ENCODE assay signal across 8 cellular contexts in genomic region chr11:8813658-8814057, GRCh38.
DNase-seq lines count a peak whose midpoint lies in the region; ATAC-seq and TF ChIP-seq lines count a peak whose summit lies in the region.

No MANE protein-coding gene starts in this region.

- H3K9me1 ChIP-seq in IMR-90 (ENCODE audit: insufficient read depth, low read length) = peaks cover 24% of the 10 kb centered on the region

- peak overlapping the region; percentile 3 to 65 (median 45); a peak in 20 of 22 replicates for H3K4me2 ChIP-seq in BLaER1 treated with 17β-estradiol and CSF1 and Interleukin-3, amounts not matched to agents 10 nM and 100 nM
- no peak overlapping the region for H3K4me2 ChIP-seq in IMR-90 (ENCODE audit: low read depth, low read length)
- peak overlapping the region; percentile 54 for H3K4me2 ChIP-seq in PC-9
- H3K4me2 ChIP-seq in trophoblast cell (ENCODE audit: low read length) = no peak overlapping the region

- WGBS in IMR-90 (ENCODE audit: extremely low coverage in 2 of 2, insufficient read length in 1 of 2), 2 experiments = no CpG with 5 or more reads among the region's 1 CpG
- WGBS in trophoblast cell (ENCODE audit: extremely low coverage, insufficient coverage, insufficient read length) = no CpG with 5 or more reads among the region's 1 CpG

- CTCF ChIA-PET in IMR-90 (lab: Yijun Ruan, JAX) = interaction anchor here (3.3 kb wide), 1 partner anchor 13 kb away, joined by 16 read pairs; no protein-coding TSS in a partner anchor
- CTCF ChIA-PET in PC-9 (lab: Charles Lee) = no interaction called here
- CTCF ChIA-PET in activated naive CD4-positive, alpha-beta T cell treated with anti-CD3 and anti-CD28 coated beads, Interleukin-2, amount 10 ng/mL, durations not matched to agents 7 days and 5 days (lab: Charles Lee) = interaction anchor here (1.1 to 1.8 kb wide), 7 partner anchors 13 to 324 kb away, joined by 3 to 7 read pairs (median 3); no protein-coding TSS in a partner anchor

- peaks cover 11% of the 10 kb centered on the region for H3K4me1 Mint-ChIP-seq in activated naive CD4-positive, alpha-beta T cell treated with anti-CD3 and anti-CD28 coated beads, Interleukin-2, amount 10 ng/mL, durations not matched to agents 7 days and 5 days

- H4K12ac ChIP-seq in trophoblast cell (ENCODE audit: low read depth, low read length) = no peak overlapping the region

- peak overlapping the region; percentile 87 for H4K91ac ChIP-seq in IMR-90 (ENCODE audit: insufficient read depth, low read depth, low read length)
- peak overlapping the region; percentile 32 for H4K91ac ChIP-seq in trophoblast cell (ENCODE audit: low read depth, low read length)

- POLR2A ChIA-PET in IMR-90 (lab: Charles Lee; ENCODE audit: unreplicated experiment) = interaction anchor here (0.6 to 1.0 kb wide), 3 partner anchors 13 to 125 kb away, joined by 3 to 7 read pairs (median 5); no protein-coding TSS in a partner anchor
- POLR2A ChIA-PET in PC-9 (lab: Charles Lee; ENCODE audit: unreplicated experiment) = interaction anchor here (0.6 to 0.7 kb wide), 2 partner anchors 46 to 760 kb away, joined by 3 to 5 read pairs; no protein-coding TSS in a partner anchor

- H2BK5ac ChIP-seq in IMR-90 (ENCODE audit: low read depth, low read length, poor library complexity, severe bottlenecking) (peak overlapping the region; percentile 77), trophoblast cell (ENCODE audit: low read depth, low read length, poor library complexity) (peak overlapping the region; percentile 68)

- peak overlapping the region; percentile 77 for H2BK120ac ChIP-seq in IMR-90 (ENCODE audit: low read depth, low read length)
- peak overlapping the region; percentile 68 for H2BK120ac ChIP-seq in trophoblast cell (ENCODE audit: insufficient read depth, low read length, poor library complexity)

- peaks cover 28% of the 10 kb centered on the region for H3F3A ChIP-seq in PC-9 (ENCODE audit: insufficient read depth, low read depth)

- DNase-seq in IMR-90 (peak; percentile 89), PC-9 (peak; percentile 49 to 63), Right ventricle myocardium superior (peak; percentile 77), trophoblast cell (peak; percentile 67 to 79)
- peak; percentile 61 for DNase-seq in activated naive CD4-positive, alpha-beta T cell treated with anti-CD3 and anti-CD28 coated beads, Interleukin-2, amount 10 ng/mL, durations not matched to agents 7 days and 5 days

- no peak overlapping the region for H3K9ac ChIP-seq in BLaER1 treated with 17β-estradiol and CSF1 and Interleukin-3, amounts not matched to agents 10 nM and 100 nM
- peak overlapping the region; percentile 25 for H3K9ac ChIP-seq in IMR-90 (ENCODE audit: low read depth, low read length)
- no peak overlapping the region for H3K9ac ChIP-seq in trophoblast cell (ENCODE audit: low read length)

- H3K27me3 Mint-ChIP-seq in activated naive CD4-positive, alpha-beta T cell treated with anti-CD3 and anti-CD28 coated beads, Interleukin-2, amount 10 ng/mL, durations not matched to agents 7 days and 5 days = peaks cover 31% of the 10 kb centered on the region

- no peaks in the 10 kb centered on the region for H3K9me3 Mint-ChIP-seq in activated naive CD4-positive, alpha-beta T cell treated with anti-CD3 and anti-CD28 coated beads, Interleukin-2, amount 10 ng/mL, durations not matched to agents 7 days and 5 days

- in situ Hi-C loops in IMR-90 (cut with MboI; ENCODE audit: low sequenced_read_pairs) = no loop called here

- H3K4ac ChIP-seq in IMR-90 (ENCODE audit: low read depth, low read length) = peak overlapping the region; percentile 78
- H3K4ac ChIP-seq in trophoblast cell (ENCODE audit: low read depth, low read length) = peak overlapping the region; percentile 6

- TF ChIP-seq CTCF in IMR-90 (conservative IDR thresholded peaks at IDR 0.05; ENCODE audit: low read depth, low read length) (peak; percentile 93), PC-9 (conservative IDR thresholded peaks at IDR 0.05) (peak; percentile 78)

- H2AFZ ChIP-seq in IMR-90 (replicated peaks; ENCODE audit: low read length, poor library complexity) (peak overlapping the region; percentile 64), PC-9 (0 out of 2 replicates have a peak overlapping the region, but pooled peaks have one; percentile 43), trophoblast cell (ENCODE audit: insufficient read depth, low read length, poor library complexity) (peak overlapping the region; percentile 17)

- peaks cover 17 to 36% (median 22%) of the 10 kb centered on the region in 10 experiments for H3K4me1 ChIP-seq in BLaER1 treated with 17β-estradiol and CSF1 and Interleukin-3, amounts not matched to agents 10 nM and 100 nM
- H3K4me1 ChIP-seq in IMR-90 (ENCODE audit: control insufficient read depth, insufficient read depth, low read length) = peaks cover 28% of the 10 kb centered on the region
- peaks cover 41% of the 10 kb centered on the region for H3K4me1 ChIP-seq in PC-9 (replicated peaks; ENCODE audit: insufficient read depth)
- peaks cover 31% of the 10 kb centered on the region in 2 experiments for H3K4me1 ChIP-seq in trophoblast cell (ENCODE audit: control insufficient read depth in 1 of 2, insufficient read depth in 2 of 2, low read length in 2 of 2)

- H2BK12ac ChIP-seq in trophoblast cell (ENCODE audit: low read length) = peak overlapping the region; percentile 59

- peak overlapping the region; percentile 93 for H2AK5ac ChIP-seq in IMR-90 (ENCODE audit: low read depth, low read length)
- peak overlapping the region; percentile 30 for H2AK5ac ChIP-seq in trophoblast cell (ENCODE audit: low read length)

- H3K36me3 ChIP-seq in BLaER1 treated with 17β-estradiol and CSF1 and Interleukin-3, amounts not matched to agents 10 nM and 100 nM = no peaks in the 10 kb centered on the region
- H3K36me3 ChIP-seq in IMR-90 (ENCODE audit: control insufficient read depth, insufficient read depth, low read length) = no peaks in the 10 kb centered on the region
- no peaks in the 10 kb centered on the region for H3K36me3 ChIP-seq in PC-9 (ENCODE audit: low read depth)
- no peaks in the 10 kb centered on the region for H3K36me3 ChIP-seq in trophoblast cell (ENCODE audit: control insufficient read depth in 1 of 2, insufficient read depth in 2 of 2, low read length in 2 of 2)

- intact Hi-C loops in IMR-90 (cut with micrococcal nuclease) = loop anchor here (1.0 to 10.0 kb wide), 5 partner anchors 99 to 589 kb away; partner anchors contain the start of gene AKIP1
- intact Hi-C loops in PC-9 (cut with micrococcal nuclease; ENCODE audit: unreplicated experiment) = loop anchor here (1.0 to 2.0 kb wide), 3 partner anchors 58 to 125 kb away; partner anchors contain the start of gene AKIP1
- intact Hi-C loops in Right ventricle myocardium superior (cut with DNase I) = loop anchor here (5.0 to 10.0 kb wide), 2 partner anchors 126 to 151 kb away; partner anchors contain the start of gene TMEM9B

- H3K4me3 Mint-ChIP-seq in activated naive CD4-positive, alpha-beta T cell treated with anti-CD3 and anti-CD28 coated beads, Interleukin-2, amount 10 ng/mL, durations not matched to agents 7 days and 5 days = no peak overlapping the region

- peaks cover 0 to 16% (median 10%) of the 10 kb centered on the region in 11 experiments; a peak in 16 of 22 replicates for H3K27me3 ChIP-seq in BLaER1 treated with 17β-estradiol and CSF1 and Interleukin-3, amounts not matched to agents 10 nM and 100 nM
- H3K27me3 ChIP-seq in IMR-90 (ENCODE audit: control insufficient read depth, insufficient read depth, low read length) (no peaks in the 10 kb centered on the region), PC-9 (ENCODE audit: insufficient read depth, low read depth) (no peaks in the 10 kb centered on the region), trophoblast cell (ENCODE audit: insufficient read depth, low read length) (no peaks in the 10 kb centered on the region)

- H4K8ac ChIP-seq in IMR-90 (ENCODE audit: low read depth in 2 of 2, low read length in 2 of 2) (peak overlapping the region; percentile 20 to 91), trophoblast cell (ENCODE audit: low read depth, low read length) (no peak overlapping the region)

- H2BK15ac ChIP-seq in IMR-90 (ENCODE audit: low read depth, low read length) = peak overlapping the region; percentile 50; the same call in 1 of the 3 replicates

- no peaks in the 10 kb centered on the region for H3K36me3 Mint-ChIP-seq in activated naive CD4-positive, alpha-beta T cell treated with anti-CD3 and anti-CD28 coated beads, Interleukin-2, amount 10 ng/mL, durations not matched to agents 7 days and 5 days

- no peaks in the 10 kb centered on the region for H3K9me2 ChIP-seq in PC-9 (ENCODE audit: insufficient read depth)

- peak; percentile 89 for TF ChIP-seq RAD21 in IMR-90 (IDR thresholded peaks at IDR 0.05; ENCODE audit: low read length)

- H2BK20ac ChIP-seq in IMR-90 (ENCODE audit: low read depth, low read length) = peak overlapping the region; percentile 75

- H3K79me2 ChIP-seq in PC-9 (ENCODE audit: low read depth) = no peaks in the 10 kb centered on the region
- peaks cover 1% of the 10 kb centered on the region for H3K79me2 ChIP-seq in trophoblast cell (ENCODE audit: control insufficient read depth, insufficient read depth, low read length, poor library complexity)

- peak; percentile 79 for ATAC-seq in GM19438 (IDR thresholded peaks at IDR 0.05; ENCODE audit: low read depth, unreplicated experiment)
- peak; percentile 65 for ATAC-seq in IMR-90 (ENCODE audit: low read depth)
- ATAC-seq in Right ventricle myocardium superior (ENCODE audit: poor library complexity) = peak; percentile 64
- ATAC-seq in GM18858 (IDR thresholded peaks at IDR 0.05; ENCODE audit: unreplicated experiment) = no peak

- no peak overlapping the region for H3K4me3 ChIP-seq in BLaER1 treated with 17β-estradiol and CSF1 and Interleukin-3, amounts not matched to agents 10 nM and 100 nM
- H3K4me3 ChIP-seq in IMR-90 (ENCODE audit: insufficient read depth, low read depth, low read length) (no peak overlapping the region), PC-9 (no peak overlapping the region), trophoblast cell (ENCODE audit: low read depth, low read length) (no peak overlapping the region)

- no peak overlapping the region for H3K27ac ChIP-seq in BLaER1 treated with 17β-estradiol and CSF1 and Interleukin-3, amounts not matched to agents 10 nM and 100 nM
- H3K27ac ChIP-seq in IMR-90 (ENCODE audit: insufficient read depth, low read length) = peak overlapping the region; percentile 54; the same call in 1 of the 2 replicates
- H3K27ac ChIP-seq in PC-9 = peak overlapping the region; percentile 81
- H3K27ac ChIP-seq in trophoblast cell (ENCODE audit: low read depth, low read length) = peak overlapping the region; percentile 77

- H3K79me1 ChIP-seq in IMR-90 (ENCODE audit: low read depth in 1 of 2, low read length in 2 of 2) (peaks cover 34 to 82% of the 10 kb centered on the region in 2 experiments), trophoblast cell (ENCODE audit: low read length) (peaks cover 11% of the 10 kb centered on the region)

- no peaks in the 10 kb centered on the region for H4K20me1 ChIP-seq in BLaER1 treated with 17β-estradiol and CSF1 and Interleukin-3, amounts not matched to agents 10 nM and 100 nM
- H4K20me1 ChIP-seq in IMR-90 (ENCODE audit: insufficient read depth, low read length) (no peaks in the 10 kb centered on the region), PC-9 (ENCODE audit: insufficient read depth) (no peaks in the 10 kb centered on the region)

- no TSS peak for BruUV-seq in IMR-90 (replicated peaks; lab: Mats Ljungman, UMichigan)
- no TSS peak for BruUV-seq in PC-9 (replicated peaks; lab: Mats Ljungman, UMichigan)

- dilution Hi-C loops in IMR-90 (cut with HindIII; ENCODE audit: low sequenced_read_pairs, unreplicated experiment) = no loop called here

- H3K27ac Mint-ChIP-seq in activated naive CD4-positive, alpha-beta T cell treated with anti-CD3 and anti-CD28 coated beads, Interleukin-2, amount 10 ng/mL, durations not matched to agents 7 days and 5 days = no peak overlapping the region

- TF ChIP-seq POLR2A in IMR-90 (IDR thresholded peaks at IDR 0.05; ENCODE audit: low read depth, low read length) = no peak

- no peaks in the 10 kb centered on the region for H3K9me3 ChIP-seq in BLaER1 treated with 17β-estradiol and CSF1 and Interleukin-3, amounts not matched to agents 10 nM and 100 nM (replicated peaks in 1 of 11)
- H3K9me3 ChIP-seq in IMR-90 (ENCODE audit: control insufficient read depth, insufficient read depth, low read length) (no peaks in the 10 kb centered on the region), PC-9 (ENCODE audit: insufficient read depth, low read depth) (no peaks in the 10 kb centered on the region), trophoblast cell (ENCODE audit: insufficient read depth, low read depth, low read length) (no peaks in the 10 kb centered on the region)

- H3K23ac ChIP-seq in IMR-90 (ENCODE audit: low read depth, low read length) (peak overlapping the region; percentile 43; the same call in 1 of the 2 replicates), trophoblast cell (ENCODE audit: low read length) (no peak overlapping the region)

- H3K14ac ChIP-seq in IMR-90 (replicated peaks; ENCODE audit: low read depth, low read length) (peak overlapping the region; percentile 88), trophoblast cell (ENCODE audit: low read length) (peak overlapping the region; percentile 39)

- no peak overlapping the region; the same call in 1 of the 2 replicates for H3K56ac ChIP-seq in IMR-90 (ENCODE audit: extremely low read depth, insufficient read depth, low read length)

- H2AK9ac ChIP-seq in IMR-90 (replicated peaks; ENCODE audit: low read depth, low read length, poor library complexity) = peak overlapping the region; percentile 13

- H3K18ac ChIP-seq in IMR-90 (ENCODE audit: low read depth, low read length) (peak overlapping the region; percentile 61; the same call in 1 of the 2 replicates), trophoblast cell (ENCODE audit: low read length) (peak overlapping the region; percentile 37)

- peak overlapping the region; percentile 43 for H4K5ac ChIP-seq in IMR-90 (ENCODE audit: low read depth, low read length)

Comparison
In these comparisons a context has a peak if more than half of its experiments do, and no peak if none do; other contexts are left out.
1. H3K27ac ChIP-seq: peak in IMR-90 (single experiment), PC-9 (single experiment) and trophoblast cell (single experiment); none in BLaER1 treated with 17β-estradiol and CSF1 and Interleukin-3, amounts not matched to agents 10 nM and 100 nM (0 of 11).
2. H3K4me2 ChIP-seq: peak in BLaER1 treated with 17β-estradiol and CSF1 and Interleukin-3, amounts not matched to agents 10 nM and 100 nM (11 of 11) and PC-9 (single experiment); none in IMR-90 (single experiment) and trophoblast cell (single experiment).
3. Peak in every context shown above with its lines, with median percentiles within 50 percentile points of each other: DNase-seq and H2AFZ ChIP-seq.